In genomic region chr2:219457784-219458369, GRCh38 we compare ENCODE assay signal across 11 cellular contexts. TPM values are rescaled to one million over a fixed set of nuclear protein-coding genes. Genes with fewer than 3 reads are reported as not detected.
DNase-seq lines count a peak whose midpoint lies in the region; ATAC-seq and TF ChIP-seq lines count a peak whose summit lies in the region.
"Had no signal": no experiment of that assay in that cellular context is flagged by ENCODE, and none has a peak within 500 bp of the region (broad histone marks: within the 10 kb centered on the region; RNA-seq: fewer than 3 reads in every experiment).

No MANE protein-coding gene starts in this region.

- no peak for TF ChIP-seq CTCF in thoracic aorta (IDR thresholded peaks at IDR 0.05)

- H3K4me1 ChIP-seq in thoracic aorta (ENCODE audit: control insufficient read depth in 1 of 2, low read depth in 2 of 2) = peaks cover 35 to 92% of the 10 kb centered on the region in 2 donors

- H3K27me3 Mint-ChIP-seq in activated T-cell treated with anti-CD3 and anti-CD28 coated beads, Interleukin-2, amount 50 U/mL, for 72 hours (ENCODE audit: low read depth) = no peaks in the 10 kb centered on the region

- peak; percentile 78 to 80 for ATAC-seq in activated T-cell treated with anti-CD3 and anti-CD28 coated beads, Interleukin-2, amount 50 U/mL, for 72 hours (replicated peaks in 1 of 2)
- no peak for ATAC-seq in thoracic aorta (ENCODE audit: insufficient number of reproducible peaks, low FRiP score, low read depth)

- H3K27me3 ChIP-seq in thoracic aorta (replicated peaks; ENCODE audit: insufficient read depth) = no peaks in the 10 kb centered on the region
- H3K27me3 ChIP-seq: SJSA1 had no signal

- no peaks in the 10 kb centered on the region for H3K9me3 Mint-ChIP-seq in activated T-cell treated with anti-CD3 and anti-CD28 coated beads, Interleukin-2, amount 50 U/mL, for 72 hours

- H3K27ac ChIP-seq in epithelial cell of prostate (peak overlapping the region; percentile 13), thoracic aorta (peak overlapping the region; percentile 99 to 100)
- H3K27ac ChIP-seq: SJSA1 had no signal

- no peak overlapping the region for H3K27ac Mint-ChIP-seq in activated T-cell treated with anti-CD3 and anti-CD28 coated beads, Interleukin-2, amount 50 U/mL, for 72 hours

- no peak overlapping the region for H3K4me3 ChIP-seq in thoracic aorta
- H3K4me3 ChIP-seq: SJSA1 had no signal

- H3K36me3 ChIP-seq in thoracic aorta = peaks cover 43% of the 10 kb centered on the region

- peak; percentile 28 to 38 for DNase-seq in activated T-cell treated with anti-CD3 and anti-CD28 coated beads, Interleukin-2, amount 50 U/mL, for 72 hours
- DNase-seq in activated T-cell treated with anti-CD3 and anti-CD28 coated beads for 4 hours = no peak
- peak; percentile 39 for DNase-seq in LHCN-M2 (ENCODE audit: low read depth)
- DNase-seq in epithelial cell of prostate (ENCODE audit: low read depth, low spot score) = peak; percentile 39
- DNase-seq in thoracic aorta (ENCODE audit: low spot score) = no peak
- no peak for DNase-seq in activated CD8-positive, alpha-beta memory T cell treated with anti-CD3 and anti-CD28 coated beads, Interleukin-2, amount 50 U/mL, for 48 hours
- DNase-seq in hepatic stellate cell (ENCODE audit: low spot score) = no peak
- no peak for DNase-seq in DMS114 treated with DMSO at 0.1 percent for 48 hours (lab: John Stamatoyannopoulos, UW; ENCODE audit: unreplicated experiment)
- DNase-seq: GDM1 had no signal

- peaks cover 8% of the 10 kb centered on the region for H3K4me1 Mint-ChIP-seq in activated T-cell treated with anti-CD3 and anti-CD28 coated beads, Interleukin-2, amount 50 U/mL, for 72 hours (ENCODE audit: low read depth)

- no peaks in the 10 kb centered on the region for H3K9me3 ChIP-seq in thoracic aorta
- H3K9me3 ChIP-seq: SJSA1 had no signal

- H3K36me3 Mint-ChIP-seq in activated T-cell treated with anti-CD3 and anti-CD28 coated beads, Interleukin-2, amount 50 U/mL, for 72 hours (ENCODE audit: insufficient read depth in 2 of 2) = no peaks in the 10 kb centered on the region

- no peak overlapping the region for H3K4me3 Mint-ChIP-seq in activated T-cell treated with anti-CD3 and anti-CD28 coated beads, Interleukin-2, amount 50 U/mL, for 72 hours

RNA-seq across cellular contexts. Expression of gene SPEG, which starts 23.2 kb away (rescaled TPM):
- total RNA-seq in activated T-cell treated with anti-CD3 and anti-CD28 coated beads, Interleukin-2, amount 50 U/mL, for 72 hours = 1 to 10 TPM; 4.8 to 6.9 TPM
- total RNA-seq in LHCN-M2 (2014; rRNA removed) = 36.2 and 41.5 TPM in 2 replicates
- 36.6 TPM for polyA plus RNA-seq in LHCN-M2 (2012)
- total RNA-seq in thoracic aorta = 100 to 1,000 TPM; 426 to 455 TPM

RNA-seq across cellular contexts. Expression of gene DES, which starts 39.7 kb away (rescaled TPM):
- total RNA-seq in activated T-cell treated with anti-CD3 and anti-CD28 coated beads, Interleukin-2, amount 50 U/mL, for 72 hours = under 1 TPM in 1 of 2 donors, not detected in 1; 0.10 TPM
- 863 and 1,551 TPM in 2 replicates for total RNA-seq in LHCN-M2 (2014; rRNA removed)
- polyA plus RNA-seq in LHCN-M2 (2012) = 1,873 TPM
- total RNA-seq in thoracic aorta = 100 to 1,000 TPM; 146 to 302 TPM

RNA-seq across cellular contexts. Expression of gene GMPPA, which starts 40.8 kb away (rescaled TPM):
- 10 to 100 TPM; 39.4 to 47.3 TPM for total RNA-seq in activated T-cell treated with anti-CD3 and anti-CD28 coated beads, Interleukin-2, amount 50 U/mL, for 72 hours
- 64.4 and 65.7 TPM in 2 replicates for total RNA-seq in LHCN-M2 (2014; rRNA removed)
- 73.0 TPM for polyA plus RNA-seq in LHCN-M2 (2012)
- total RNA-seq in thoracic aorta = 10 to 100 TPM; 30.5 to 56.5 TPM

RNA-seq across cellular contexts. Expression of gene ASIC4, which starts 56.4 kb away (rescaled TPM):
- total RNA-seq in activated T-cell treated with anti-CD3 and anti-CD28 coated beads, Interleukin-2, amount 50 U/mL, for 72 hours = under 1 TPM; 0.19 to 0.30 TPM
- total RNA-seq in LHCN-M2 (2014; rRNA removed) = not detected in 2 replicates
- polyA plus RNA-seq in LHCN-M2 (2012) = 0.04 TPM
- under 1 TPM in 1 of 2 donors, not detected in 1; 0.41 TPM for total RNA-seq in thoracic aorta
- total RNA-seq: kidney epithelial cell, SJSA1 had no signal

Comparison
In these comparisons a context has a peak if more than half of its experiments do, and no peak if none do; other contexts are left out.
1. DNase-seq: peak in activated T-cell treated with anti-CD3 and anti-CD28 coated beads, Interleukin-2, amount 50 U/mL, for 72 hours (2 of 2), LHCN-M2 (single experiment) and epithelial cell of prostate (single experiment); none in activated T-cell treated with anti-CD3 and anti-CD28 coated beads for 4 hours (single experiment), thoracic aorta (single experiment), activated CD8-positive, alpha-beta memory T cell treated with anti-CD3 and anti-CD28 coated beads, Interleukin-2, amount 50 U/mL, for 48 hours (single experiment), hepatic stellate cell (single experiment) and DMS114 treated with DMSO at 0.1 percent for 48 hours (single experiment).
2. RNA of gene SPEG, which starts 23.2 kb away (total RNA-seq): 426 to 455 TPM in thoracic aorta; 36.2 to 41.5 TPM in LHCN-M2 and 4.8 to 6.9 TPM in activated T-cell treated with anti-CD3 and anti-CD28 coated beads, Interleukin-2, amount 50 U/mL, for 72 hours; every median in the first group is over 10 times any median in the second.
3. RNA of gene DES, which starts 39.7 kb away (total RNA-seq): 863 to 1,551 TPM in LHCN-M2 and 146 to 302 TPM in thoracic aorta; 0.10 TPM in activated T-cell treated with anti-CD3 and anti-CD28 coated beads, Interleukin-2, amount 50 U/mL, for 72 hours; every median in the first group is over 100 times any median in the second.